ENCODE assay signal across 13 cellular contexts in genomic region chr15:64667736-64668161, GRCh38.
DNase-seq lines count a peak whose midpoint lies in the region; TF ChIP-seq lines count a peak whose summit lies in the region.
"Had no signal": no experiment of that assay in that cellular context is flagged by ENCODE, and none has a peak within 500 bp of the region (broad histone marks: within the 10 kb centered on the region; RNA-seq: fewer than 3 reads in every experiment).

No MANE protein-coding gene starts in this region.

- no peak overlapping the region for H2AFZ ChIP-seq in osteoblast (ENCODE audit: low read length)

- TF ChIP-seq CTCF in epithelial cell of proximal tubule (conservative IDR thresholded peaks at IDR 0.05; ENCODE audit: low read depth, low read length) = no peak
- TF ChIP-seq CTCF in osteoblast (IDR thresholded peaks at IDR 0.05; ENCODE audit: extremely low read depth, low read depth, low read length) = no peak
- TF ChIP-seq CTCF in WERI-Rb-1 (IDR thresholded peaks at IDR 0.05; ENCODE audit: low read depth, low read length) = no peak

- H3K9ac ChIP-seq in NT2/D1 (ENCODE audit: insufficient read length, low read depth) = no peak overlapping the region

- H3K4me2 ChIP-seq in osteoblast (ENCODE audit: insufficient read depth, low read length) = peak overlapping the region; percentile 39

- H3K36me3 ChIP-seq in NT2/D1 (ENCODE audit: insufficient read depth, insufficient read length, low read length) (no peaks in the 10 kb centered on the region), osteoblast (ENCODE audit: insufficient read depth, low read length) (peaks cover 6% of the 10 kb centered on the region), WERI-Rb-1 (peaks cover 18% of the 10 kb centered on the region)
- H3K36me3 ChIP-seq: prostate gland had no signal

- peaks cover 8% of the 10 kb centered on the region for H4K20me1 ChIP-seq in osteoblast (ENCODE audit: insufficient read depth, low read length)

- DNase-seq in EH (ENCODE audit: low read depth) (peak; percentile 79), NT2/D1 (ENCODE audit: low read depth, low spot score) (peak; percentile 32), epithelial cell of proximal tubule (ENCODE audit: low read depth) (peak; percentile 10), osteoblast (ENCODE audit: insufficient read length, low spot score, missing footprints) (no peak), WERI-Rb-1 (no peak), GF-D8 (lab: John Stamatoyannopoulos, UW) (no peak)
- no peak for DNase-seq in activated CD4-positive, alpha-beta T cell treated with anti-CD3 and anti-CD28 coated beads for 1 hour
- DNase-seq: activated B cell treated with CpG ODN at 0.5 μM for 24 hours; left lung; NCI-H1092; NCI-H524 treated with DMSO at 0.1 percent for 48 hours; stimulated activated CD4-positive, alpha-beta T cell treated with anti-CD3 and anti-CD28 coated beads, Interleukin-2, amount 100 ng/mL, for 48 hours had no signal

- peaks cover 12% of the 10 kb centered on the region for H3K79me2 ChIP-seq in osteoblast (ENCODE audit: insufficient read depth, low read length)

- H3K27ac ChIP-seq in osteoblast (ENCODE audit: low read depth, low read length) (peak overlapping the region; percentile 24), WERI-Rb-1 (no peak overlapping the region)
- H3K27ac ChIP-seq: left lung, prostate gland had no signal

- no peak overlapping the region for H3K4me3 ChIP-seq in NT2/D1 (ENCODE audit: insufficient read length, low read depth)
- no peak overlapping the region for H3K4me3 ChIP-seq in epithelial cell of proximal tubule (ENCODE audit: low read depth, low read length)
- H3K4me3 ChIP-seq in osteoblast (ENCODE audit: insufficient read depth, low read length) = no peak overlapping the region
- no peak overlapping the region for H3K4me3 ChIP-seq in WERI-Rb-1 (ENCODE audit: low read depth, low read length)
- H3K4me3 ChIP-seq: left lung, prostate gland had no signal

- H3K27me3 ChIP-seq in NT2/D1 (ENCODE audit: insufficient read depth, insufficient read length) (no peaks in the 10 kb centered on the region), osteoblast (ENCODE audit: insufficient read depth, low read length) (no peaks in the 10 kb centered on the region), WERI-Rb-1 (ENCODE audit: insufficient read depth, low read depth, severe bottlenecking) (no peaks in the 10 kb centered on the region)
- H3K27me3 ChIP-seq: left lung had no signal

- H3K4me1 ChIP-seq in NT2/D1 (ENCODE audit: insufficient read depth, insufficient read length) = no peaks in the 10 kb centered on the region
- H3K4me1 ChIP-seq in osteoblast (ENCODE audit: insufficient read depth, low read length) = peaks cover 12% of the 10 kb centered on the region
- H3K4me1 ChIP-seq: left lung, prostate gland had no signal

- no peaks in the 10 kb centered on the region for H3K9me3 ChIP-seq in NT2/D1 (ENCODE audit: insufficient read depth, low read length)
- no peaks in the 10 kb centered on the region for H3K9me3 ChIP-seq in osteoblast (ENCODE audit: low read depth, low read length)
- no peaks in the 10 kb centered on the region for H3K9me3 ChIP-seq in WERI-Rb-1 (ENCODE audit: severe bottlenecking)
- H3K9me3 ChIP-seq: left lung, prostate gland had no signal

Comparison
In these comparisons a context has a peak if more than half of its experiments do, and no peak if none do; other contexts are left out.
1. DNase-seq: peak in EH (single experiment), NT2/D1 (single experiment) and epithelial cell of proximal tubule (single experiment); none in osteoblast (single experiment), WERI-Rb-1 (single experiment), GF-D8 (single experiment) and activated CD4-positive, alpha-beta T cell treated with anti-CD3 and anti-CD28 coated beads for 1 hour (single experiment).